ENCODE assay signal across 8 cellular contexts in the genomic region with DNA sequence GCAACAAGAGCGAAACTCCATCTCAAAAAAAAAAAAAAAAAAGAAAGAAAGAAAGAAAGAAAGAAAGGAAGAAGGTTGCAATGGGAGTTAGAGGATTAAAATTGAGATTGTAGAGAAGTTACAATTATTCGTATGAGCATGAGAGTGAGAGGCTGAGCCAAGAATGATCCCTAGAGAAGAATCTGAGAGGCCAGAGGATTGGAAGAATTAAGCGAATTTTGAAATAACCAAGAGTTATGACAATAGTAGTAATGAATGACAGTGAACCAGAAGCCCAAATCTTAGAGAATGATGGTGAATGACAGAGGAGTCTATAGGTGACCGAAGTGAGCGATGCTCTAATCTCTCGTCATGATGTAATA. TPM values are rescaled to one million over a fixed set of nuclear protein-coding genes. Genes with fewer than 3 reads are reported as not detected.
A peak's percentile ranks its signal among the peaks of the same experiment; 100 is the strongest.
DNase-seq lines count a peak whose midpoint lies in the region; ATAC-seq and TF ChIP-seq lines count a peak whose summit lies in the region.

No MANE protein-coding gene starts in this region.

- H3K9ac ChIP-seq in Karpas-422 (ENCODE audit: low read length), result peak overlapping the region; percentile 70

- H3K4me1 ChIP-seq in Karpas-422 (ENCODE audit: low read length), result peaks cover 32% of the 10 kb centered on the region

- H3K4me2 ChIP-seq in Karpas-422 (ENCODE audit: low read depth, low read length, poor library complexity, severe bottlenecking), result peak overlapping the region; percentile 87

- no peak for ATAC-seq in natural killer cell treated with Interleukin-12 subunit alpha and Interleukin-12 subunit beta and Interleukin-15 and Interleukin-18, amount 100 ng/mL, for 72 hours
- ATAC-seq in GM21390 (IDR thresholded peaks at IDR 0.05; ENCODE audit: unreplicated experiment), result no peak

- peaks cover 4 to 5% of the 10 kb centered on the region in 2 donors for H3K27me3 Mint-ChIP-seq in natural killer cell treated with Interleukin-12 subunit alpha and Interleukin-12 subunit beta and Interleukin-15 and Interleukin-18, amount 100 ng/mL, for 72 hours

- H3K4me3 Mint-ChIP-seq in natural killer cell treated with Interleukin-12 subunit alpha and Interleukin-12 subunit beta and Interleukin-15 and Interleukin-18, amount 100 ng/mL, for 72 hours, result peak overlapping the region; percentile 93

- H3K36me3 ChIP-seq in Karpas-422 (ENCODE audit: insufficient read depth, low read length), result no peaks in the 10 kb centered on the region

- no peaks in the 10 kb centered on the region for H3K27me3 ChIP-seq in Karpas-422 (ENCODE audit: low read length)

- peak overlapping the region; percentile 50 to 73 for H3K27ac Mint-ChIP-seq in natural killer cell treated with Interleukin-12 subunit alpha and Interleukin-12 subunit beta and Interleukin-15 and Interleukin-18, amount 100 ng/mL, for 72 hours

- no peak overlapping the region for H3K27ac ChIP-seq in Karpas-422 (ENCODE audit: low read length)

- H2AFZ ChIP-seq in Karpas-422 (ENCODE audit: low read length), result peak overlapping the region; percentile 98

- intact Hi-C loops in posterior cingulate gyrus (cut with DNase I), result loop anchor here (2.0 kb wide), 1 partner anchor 27 kb away; the partner anchor contains the start of gene COA7

- H3K9me2 ChIP-seq in Karpas-422 (replicated peaks; ENCODE audit: insufficient read depth, low read length), result no peaks in the 10 kb centered on the region

- peak; percentile 24 for DNase-seq in AG10803 (ENCODE audit: low read depth)
- no peak for DNase-seq in Karpas-422
- peak; percentile 9 for DNase-seq in dermis blood vessel endothelial cell
- DNase-seq in natural killer cell treated with Interleukin-12 subunit alpha and Interleukin-12 subunit beta and Interleukin-15 and Interleukin-18, amount 100 ng/mL, for 72 hours (ENCODE audit: low spot score), result no peak
- DNase-seq in posterior cingulate gyrus, result no peak
- no peak for DNase-seq in iPS-NIHi11 (ENCODE audit: low spot score)
- DNase-seq in NCI-H2107 (lab: John Stamatoyannopoulos, UW), result no peak

- H3K9me3 ChIP-seq in Karpas-422 (ENCODE audit: low read length), result no peaks in the 10 kb centered on the region

- no peaks in the 10 kb centered on the region for H3K36me3 Mint-ChIP-seq in natural killer cell treated with Interleukin-12 subunit alpha and Interleukin-12 subunit beta and Interleukin-15 and Interleukin-18, amount 100 ng/mL, for 72 hours

- H3K4me1 Mint-ChIP-seq in natural killer cell treated with Interleukin-12 subunit alpha and Interleukin-12 subunit beta and Interleukin-15 and Interleukin-18, amount 100 ng/mL, for 72 hours (ENCODE audit: low read depth in 2 of 2), result peaks cover 25 to 30% of the 10 kb centered on the region in 2 donors

- no peak for TF ChIP-seq CTCF in AG10803 (conservative IDR thresholded peaks at IDR 0.05; ENCODE audit: low read length)

- H3K4me3 ChIP-seq in AG10803 (ENCODE audit: low read length) (peak overlapping the region; percentile 57), Karpas-422 (ENCODE audit: low read length) (peak overlapping the region; percentile 65)

- H3K9me3 Mint-ChIP-seq in natural killer cell treated with Interleukin-12 subunit alpha and Interleukin-12 subunit beta and Interleukin-15 and Interleukin-18, amount 100 ng/mL, for 72 hours, result no peaks in the 10 kb centered on the region

- peaks cover 45% of the 10 kb centered on the region for H3K79me2 ChIP-seq in Karpas-422 (ENCODE audit: low read length)

- H4K20me1 ChIP-seq in Karpas-422 (ENCODE audit: insufficient read depth, low read depth, low read length), result no peaks in the 10 kb centered on the region

RNA-seq across cellular contexts. Expression of gene ZYG11B, which starts 0.4 kb away (rescaled TPM):
- total RNA-seq in Karpas-422 (2014; rRNA removed; shearing (Covaris generic); ENCODE audit: low replicate concordance), result 10.8 and 25.6 TPM in 2 replicates
- total RNA-seq in dermis blood vessel endothelial cell, result 45.0 and 49.7 TPM in 2 replicates
- 1 to 10 TPM; 5.8 to 8.3 TPM for total RNA-seq in natural killer cell treated with Interleukin-12 subunit alpha and Interleukin-12 subunit beta and Interleukin-15 and Interleukin-18, amount 100 ng/mL, for 72 hours

RNA-seq across cellular contexts. Expression of gene COA7, which starts 27.7 kb away (rescaled TPM):
- total RNA-seq in Karpas-422 (2014; rRNA removed; shearing (Covaris generic); ENCODE audit: low replicate concordance), result 10.8 and 11.3 TPM in 2 replicates
- total RNA-seq in dermis blood vessel endothelial cell, result 12.6 and 17.2 TPM in 2 replicates
- 10 to 100 TPM; 18.8 to 39.9 TPM for total RNA-seq in natural killer cell treated with Interleukin-12 subunit alpha and Interleukin-12 subunit beta and Interleukin-15 and Interleukin-18, amount 100 ng/mL, for 72 hours

Comparison
In these comparisons a context has a peak if more than half of its experiments do, and no peak if none do; other contexts are left out.
1. DNase-seq: peak in AG10803 (single experiment) and dermis blood vessel endothelial cell (single experiment); none in Karpas-422 (single experiment), natural killer cell treated with Interleukin-12 subunit alpha and Interleukin-12 subunit beta and Interleukin-15 and Interleukin-18, amount 100 ng/mL, for 72 hours (single experiment), posterior cingulate gyrus (0 of 10), iPS-NIHi11 (single experiment) and NCI-H2107 (single experiment).